27 cellular contexts compared by ENCODE assay signal in the genomic region with DNA sequence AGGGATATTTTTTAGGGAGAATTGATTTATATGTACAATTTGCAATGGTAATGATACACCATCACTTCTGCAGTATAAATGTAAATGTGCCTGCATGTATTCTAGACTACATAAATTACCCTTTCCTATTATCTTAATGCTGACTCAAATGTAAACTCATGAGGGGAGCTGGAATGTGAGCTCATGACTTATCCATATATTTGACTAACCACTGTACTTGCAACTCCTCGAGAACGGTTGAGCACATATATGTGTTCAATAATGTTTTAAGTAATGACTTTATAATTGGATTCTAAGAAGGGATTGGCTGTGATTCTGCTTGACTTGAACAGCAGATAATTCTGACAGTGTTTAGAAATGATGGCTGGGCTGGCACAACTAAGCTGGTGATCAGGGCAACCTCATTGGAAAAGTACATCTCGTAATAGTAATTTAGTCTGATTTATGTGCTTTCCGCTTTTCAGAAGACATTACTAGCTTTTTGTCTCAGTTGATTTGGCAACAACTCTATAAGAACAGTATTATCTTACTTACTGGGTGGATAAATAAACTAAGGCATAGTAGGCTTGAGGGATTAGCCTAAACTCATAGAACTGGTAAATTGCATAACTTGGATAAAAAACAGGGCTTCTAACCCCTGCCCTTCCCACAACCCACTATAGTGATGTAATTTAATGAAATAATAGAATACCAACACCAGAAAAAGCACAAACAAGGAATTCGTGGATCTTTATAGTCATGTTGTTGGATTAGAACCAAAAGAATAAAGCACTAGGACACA.
DNase-seq lines count a peak whose midpoint lies in the region; ATAC-seq and TF ChIP-seq lines count a peak whose summit lies in the region.
"Had no signal": no experiment of that assay in that cellular context is flagged by ENCODE, and none has a peak within 500 bp of the region (broad histone marks: within the 10 kb centered on the region; RNA-seq: fewer than 3 reads in every experiment).

No MANE protein-coding gene starts in this region.

- H3K27ac ChIP-seq in endodermal cell (ENCODE audit: low read depth, low read length), result no peak overlapping the region
- H3K27ac ChIP-seq: testis had no signal

- DNase-seq in BJ (ENCODE audit: low read depth) (peak; percentile 46), MV-4-11 (lab: John Stamatoyannopoulos, UW) (peak; percentile 64), endodermal cell (no peak), nephron progenitor cell (no peak), retina (no peak)
- DNase-seq in T-helper 2 cell treated with Interferon-gamma antibody and Interleukin-4, amounts not matched to agents 5 μg/mL and 100 μg/mL, for 36 hours (ENCODE audit: low spot score), result no peak
- DNase-seq: activated CD4-positive, alpha-beta T cell treated with anti-CD3 and anti-CD28 coated beads for 1 hour; activated CD8-positive, alpha-beta T cell treated with anti-CD3 and anti-CD28 coated beads for 36 hours; activated naive CD4-positive, alpha-beta T cell treated with anti-CD3 and anti-CD28 coated beads, Interleukin-2, amount 10 ng/mL, durations not matched to agents 7 days and 5 days; amniotic stem cell; BE2C; cerebellar nuclear complex; DMS153; hypothalamus; left cardiac atrium; NCI-H2029; NCI-H524 treated with DMSO at 0.1 percent for 48 hours; NK-92 treated with Interleukin-12 subunit alpha and Interleukin-12 subunit beta, amount 100 ng/mL, for 24 hours; stimulated activated naive CD4-positive, alpha-beta T cell; testis had no signal

- H3K4me3 ChIP-seq in BJ (ENCODE audit: low read depth, low read length), result no peak overlapping the region
- H3K4me3 ChIP-seq in endodermal cell (ENCODE audit: low read length), result peak overlapping the region; percentile 6
- H3K4me3 ChIP-seq: K562, skin epidermis, testis had no signal

- WGBS in endodermal cell (ENCODE audit: insufficient coverage in 1 of 2, insufficient read length in 1 of 2), 2 experiments, result 89 to 100% methylated on average over 3 to 5 of the region's 5 CpGs

- H3K9me3 Mint-ChIP-seq in endodermal cell (no peaks in the 10 kb centered on the region), nephron progenitor cell (no peaks in the 10 kb centered on the region)
- no peaks in the 10 kb centered on the region for H3K9me3 Mint-ChIP-seq in T-helper 2 cell treated with Interferon-gamma antibody and Interleukin-4, amounts not matched to agents 5 μg/mL and 100 μg/mL, for 36 hours
- H3K9me3 Mint-ChIP-seq: activated CD8-positive, alpha-beta T cell treated with anti-CD3 and anti-CD28 coated beads for 36 hours; activated naive CD4-positive, alpha-beta T cell treated with anti-CD3 and anti-CD28 coated beads, Interleukin-2, amount 10 ng/mL, durations not matched to agents 7 days and 5 days; activated T-helper 17 cell treated with anti-CD3 and anti-CD28 coated beads, Interleukin-2, amount 50 U/mL, for 72 hours; brain had no signal

- peaks cover 9% of the 10 kb centered on the region for H3K4me1 ChIP-seq in endodermal cell (ENCODE audit: control insufficient read depth, insufficient read depth, low read length)
- H3K4me1 ChIP-seq: BE2C, testis had no signal

- no peaks in the 10 kb centered on the region for H3K27me3 ChIP-seq in BJ (ENCODE audit: control insufficient read depth, insufficient read depth, low read length)
- H3K27me3 ChIP-seq in endodermal cell (ENCODE audit: control insufficient read depth, insufficient read depth, low read length, poor library complexity, severe bottlenecking), result no peaks in the 10 kb centered on the region
- H3K27me3 ChIP-seq: BE2C, testis had no signal

- TF ChIP-seq CTCF in BJ (IDR thresholded peaks at IDR 0.05; ENCODE audit: insufficient read depth, low read depth, low read length) (no peak), endodermal cell (conservative IDR thresholded peaks at IDR 0.05) (no peak), nephron progenitor cell (IDR thresholded peaks at IDR 0.05) (no peak)

- no peaks in the 10 kb centered on the region for H3K9me3 ChIP-seq in endodermal cell (ENCODE audit: control insufficient read depth, low read length)
- H3K9me3 ChIP-seq: BE2C, testis had no signal

- no peak overlapping the region for H3K4me3 Mint-ChIP-seq in endodermal cell
- H3K4me3 Mint-ChIP-seq in nephron progenitor cell, result no peak overlapping the region
- no peak overlapping the region for H3K4me3 Mint-ChIP-seq in T-helper 2 cell treated with Interferon-gamma antibody and Interleukin-4, amounts not matched to agents 5 μg/mL and 100 μg/mL, for 36 hours
- H3K4me3 Mint-ChIP-seq: activated CD8-positive, alpha-beta T cell treated with anti-CD3 and anti-CD28 coated beads for 36 hours; activated naive CD4-positive, alpha-beta T cell treated with anti-CD3 and anti-CD28 coated beads, Interleukin-2, amount 10 ng/mL, durations not matched to agents 7 days and 5 days; activated T-helper 17 cell treated with anti-CD3 and anti-CD28 coated beads, Interleukin-2, amount 50 U/mL, for 72 hours had no signal

- H3K9ac ChIP-seq in endodermal cell (ENCODE audit: extremely low read depth, low read length, poor library complexity, severe bottlenecking), result no peak overlapping the region

- no peaks in the 10 kb centered on the region for H3K27me3 Mint-ChIP-seq in endodermal cell (ENCODE audit: insufficient read depth)
- no peaks in the 10 kb centered on the region for H3K27me3 Mint-ChIP-seq in nephron progenitor cell (ENCODE audit: low read depth, poor library complexity)
- peaks cover 7% of the 10 kb centered on the region for H3K27me3 Mint-ChIP-seq in T-helper 2 cell treated with Interferon-gamma antibody and Interleukin-4, amounts not matched to agents 5 μg/mL and 100 μg/mL, for 36 hours (ENCODE audit: low read depth)
- H3K27me3 Mint-ChIP-seq: activated naive CD4-positive, alpha-beta T cell treated with anti-CD3 and anti-CD28 coated beads, Interleukin-2, amount 10 ng/mL, durations not matched to agents 7 days and 5 days had no signal

- H3K27ac Mint-ChIP-seq in endodermal cell, result peak overlapping the region; percentile 27
- H3K27ac Mint-ChIP-seq in nephron progenitor cell, result peak overlapping the region; percentile 61
- H3K27ac Mint-ChIP-seq in T-helper 2 cell treated with Interferon-gamma antibody and Interleukin-4, amounts not matched to agents 5 μg/mL and 100 μg/mL, for 36 hours, result no peak overlapping the region
- H3K27ac Mint-ChIP-seq: activated CD8-positive, alpha-beta T cell treated with anti-CD3 and anti-CD28 coated beads for 36 hours; activated naive CD4-positive, alpha-beta T cell treated with anti-CD3 and anti-CD28 coated beads, Interleukin-2, amount 10 ng/mL, durations not matched to agents 7 days and 5 days; activated T-helper 17 cell treated with anti-CD3 and anti-CD28 coated beads, Interleukin-2, amount 50 U/mL, for 72 hours had no signal

- H3K36me3 Mint-ChIP-seq in endodermal cell (ENCODE audit: low read depth) (no peaks in the 10 kb centered on the region), nephron progenitor cell (ENCODE audit: low read depth) (no peaks in the 10 kb centered on the region)
- no peaks in the 10 kb centered on the region for H3K36me3 Mint-ChIP-seq in T-helper 2 cell treated with Interferon-gamma antibody and Interleukin-4, amounts not matched to agents 5 μg/mL and 100 μg/mL, for 36 hours (ENCODE audit: low read depth)
- H3K36me3 Mint-ChIP-seq: activated naive CD4-positive, alpha-beta T cell treated with anti-CD3 and anti-CD28 coated beads, Interleukin-2, amount 10 ng/mL, durations not matched to agents 7 days and 5 days; brain had no signal

- H3K4me1 Mint-ChIP-seq in endodermal cell, result peaks cover 19% of the 10 kb centered on the region
- peaks cover 19% of the 10 kb centered on the region for H3K4me1 Mint-ChIP-seq in nephron progenitor cell
- H3K4me1 Mint-ChIP-seq in T-helper 2 cell treated with Interferon-gamma antibody and Interleukin-4, amounts not matched to agents 5 μg/mL and 100 μg/mL, for 36 hours (ENCODE audit: low read depth), result peaks cover 1% of the 10 kb centered on the region
- H3K4me1 Mint-ChIP-seq: activated naive CD4-positive, alpha-beta T cell treated with anti-CD3 and anti-CD28 coated beads, Interleukin-2, amount 10 ng/mL, durations not matched to agents 7 days and 5 days; activated T-helper 17 cell treated with anti-CD3 and anti-CD28 coated beads, Interleukin-2, amount 50 U/mL, for 72 hours had no signal

- CTCF ChIA-PET in BJ (lab: Yijun Ruan, JAX), result interaction anchor here (0.6 to 1.1 kb wide), 2 partner anchors 39 to 45 kb away, joined by 3 read pairs; no protein-coding TSS in a partner anchor

- POLR2A ChIA-PET in BJ (lab: Charles Lee), result no interaction called here

- no peaks in the 10 kb centered on the region for H3K36me3 ChIP-seq in BJ (ENCODE audit: control insufficient read depth, insufficient read depth, low read length)
- H3K36me3 ChIP-seq in endodermal cell (ENCODE audit: control insufficient read depth, insufficient read depth, low read length), result no peaks in the 10 kb centered on the region
- H3K36me3 ChIP-seq: BE2C had no signal

- no peak for ATAC-seq in GM18519 (IDR thresholded peaks at IDR 0.05; ENCODE audit: low FRiP score, unreplicated experiment)
- ATAC-seq in GM19035 (IDR thresholded peaks at IDR 0.05; ENCODE audit: unreplicated experiment), result no peak
- ATAC-seq: activated CD8-positive, alpha-beta T cell treated with anti-CD3 and anti-CD28 coated beads for 36 hours; activated T-helper 17 cell treated with anti-CD3 and anti-CD28 coated beads, Interleukin-2, amount 50 U/mL, for 72 hours; K562; left cardiac atrium; Right ventricle myocardium inferior had no signal

Comparison
In these comparisons a context has a peak if more than half of its experiments do, and no peak if none do; other contexts are left out.
1. DNase-seq: peak in BJ (single experiment) and MV-4-11 (single experiment); none in endodermal cell (single experiment), nephron progenitor cell (single experiment), retina (single experiment) and T-helper 2 cell treated with Interferon-gamma antibody and Interleukin-4, amounts not matched to agents 5 μg/mL and 100 μg/mL, for 36 hours (single experiment).